In the genomic region with DNA sequence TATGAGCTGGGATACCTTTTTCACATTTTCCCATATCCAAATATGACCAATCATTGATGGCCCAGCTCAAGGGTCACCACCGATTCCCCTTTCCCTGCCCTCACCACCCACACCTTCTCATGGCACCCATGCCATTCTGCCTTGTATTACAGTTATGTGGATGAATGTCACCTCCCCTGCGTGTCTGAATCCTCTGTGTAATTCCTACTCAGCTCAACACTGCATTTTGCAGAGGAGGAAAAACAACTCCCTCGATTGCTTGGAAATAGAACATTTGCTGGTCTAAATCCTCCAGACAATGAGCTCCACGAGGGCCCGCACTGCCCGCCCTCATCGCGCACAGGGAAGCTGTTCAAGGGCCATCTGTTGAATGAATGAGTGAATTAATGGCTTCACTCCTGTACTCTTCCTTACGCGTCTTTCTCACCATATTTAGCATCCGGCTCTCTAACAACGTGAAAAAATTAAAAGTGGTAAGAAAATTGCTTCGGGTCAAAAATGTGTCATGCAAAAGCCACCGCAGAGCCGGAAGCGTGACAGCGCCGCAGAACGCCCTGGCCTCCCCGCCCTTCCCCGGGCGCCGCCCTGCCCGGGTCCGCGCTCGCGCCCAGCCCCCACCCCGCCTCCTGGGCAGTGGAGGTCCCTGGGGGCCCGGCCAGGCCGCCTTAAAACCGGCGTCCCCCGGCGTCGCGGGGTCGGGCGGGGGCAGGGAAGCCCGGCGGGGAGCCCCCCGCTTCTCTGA, we compare ENCODE assay signal across 7 cellular contexts. TPM values are rescaled to one million over a fixed set of nuclear protein-coding genes. Genes with fewer than 3 reads are reported as not detected.
DNase-seq lines count a peak whose midpoint lies in the region; ATAC-seq, FAIRE-seq and TF ChIP-seq lines count a peak whose summit lies in the region.

No MANE protein-coding gene starts in this region.

- ATAC-seq in HG02623 (IDR thresholded peaks at IDR 0.05; ENCODE audit: unreplicated experiment) (peak; percentile 87), left lobe of liver (peak; percentile 82)

- DNase-seq in GM18507 (ENCODE audit: extremely low spot score, insufficient read length, low read depth), result peak; percentile 79
- DNase-seq in NAMALWA (ENCODE audit: low spot score), result peak; percentile 49
- peak; percentile 81 for DNase-seq in central memory CD4-positive, alpha-beta T cell
- DNase-seq in left lobe of liver (ENCODE audit: low spot score), result peak; percentile 50
- DNase-seq in stimulated activated CD4-positive, alpha-beta T cell treated with anti-CD3 and anti-CD28 coated beads, TNF-alpha, amount 100 ng/mL, for 1 hour (ENCODE audit: low read depth in 3 of 3, low spot score in 1 of 3), result peak in 2 of 3 donors; percentile 43 to 47

- peak; percentile 77 for FAIRE-seq in GM18507 (lab: Jason Lieb, UNC)

- H3K27ac ChIP-seq in VCaP, result peak overlapping the region; percentile 93

- no peak for TF ChIP-seq CTCF in VCaP (conservative IDR thresholded peaks at IDR 0.05)

RNA-seq across cellular contexts. Expression of gene SUSD1, which starts 0.7 kb away (rescaled TPM):
- total RNA-seq in left lobe of liver, result 3.2 TPM

Comparison
In these comparisons a context has a peak if more than half of its experiments do, and no peak if none do; other contexts are left out.
1. Peak in every context shown above with its lines: DNase-seq, ATAC-seq and H3K27ac ChIP-seq.